15 cellular contexts compared by ENCODE assay signal in genomic region chr20:48759631-48760245, GRCh38.
A peak's percentile ranks its signal among the peaks of the same experiment; 100 is the strongest.
DNase-seq lines count a peak whose midpoint lies in the region; ATAC-seq and TF ChIP-seq lines count a peak whose summit lies in the region.
"Had no signal": no experiment of that assay in that cellular context is flagged by ENCODE, and none has a peak within 500 bp of the region (broad histone marks: within the 10 kb centered on the region; RNA-seq: fewer than 3 reads in every experiment).

No MANE protein-coding gene starts in this region.

- H3K27me3 Mint-ChIP-seq in activated T-cell treated with anti-CD3 and anti-CD28 coated beads, Interleukin-2, amount 50 U/mL, for 72 hours (ENCODE audit: low read depth): no peaks in the 10 kb centered on the region
- no peaks in the 10 kb centered on the region for H3K27me3 Mint-ChIP-seq in stimulated activated memory B cell treated with anti-CD40 and anti-IgM and Interleukin-4, amounts not matched to agents 10 μg/mL and 1 μg/mL and 100 μg/mL, for 72 hours

- dilution Hi-C loops in mammary epithelial cell (cut with HindIII; ENCODE audit: low sequenced_read_pairs): no loop called here

- peak overlapping the region; percentile 78 to 84 for H3K4me3 Mint-ChIP-seq in activated T-cell treated with anti-CD3 and anti-CD28 coated beads, Interleukin-2, amount 50 U/mL, for 72 hours
- peak overlapping the region; percentile 12 for H3K4me3 Mint-ChIP-seq in stimulated activated memory B cell treated with anti-CD40 and anti-IgM and Interleukin-4, amounts not matched to agents 10 μg/mL and 1 μg/mL and 100 μg/mL, for 72 hours
- H3K4me3 Mint-ChIP-seq: nephron progenitor cell had no signal

- H3K9ac ChIP-seq in mammary epithelial cell (ENCODE audit: insufficient read depth, low read length): no peak overlapping the region

- no peaks in the 10 kb centered on the region for H3K27me3 ChIP-seq in mammary epithelial cell (ENCODE audit: insufficient read depth, low read length)
- H3K27me3 ChIP-seq: adrenal gland, gastroesophageal sphincter, SJCRH30 had no signal

- DNase-seq in activated T-cell treated with anti-CD3 and anti-CD28 coated beads, Interleukin-2, amount 50 U/mL, for 72 hours: no peak
- DNase-seq in activated T-cell treated with anti-CD3 and anti-CD28 coated beads, Interleukin-2, amount 50 U/mL, for 1 hour: no peak
- peak; percentile 51 for DNase-seq in NCI-H2029 (lab: John Stamatoyannopoulos, UW)
- no peak for DNase-seq in activated naive CD4-positive, alpha-beta T cell treated with anti-CD3 and anti-CD28 coated beads, Interleukin-2, amount 50 U/mL, for 72 hours (ENCODE audit: low spot score in 2 of 2)
- DNase-seq in mammary epithelial cell: no peak
- DNase-seq in amniotic stem cell (lab: John Stamatoyannopoulos, UW): no peak
- DNase-seq: Karpas-422, kidney glomerular epithelial cell, NCI-H774, nephron progenitor cell, SJCRH30 had no signal

- CTCF ChIA-PET in mammary epithelial cell (lab: Charles Lee; ENCODE audit: low non-redundant PET): no interaction called here

- peak overlapping the region; percentile 98 for H3K27ac Mint-ChIP-seq in activated T-cell treated with anti-CD3 and anti-CD28 coated beads, Interleukin-2, amount 50 U/mL, for 72 hours
- H3K27ac Mint-ChIP-seq in activated naive CD4-positive, alpha-beta T cell treated with anti-CD3 and anti-CD28 coated beads, Interleukin-2, amount 50 U/mL, for 72 hours: peak overlapping the region; percentile 97 to 99
- H3K27ac Mint-ChIP-seq in stimulated activated memory B cell treated with anti-CD40 and anti-IgM and Interleukin-4, amounts not matched to agents 10 μg/mL and 1 μg/mL and 100 μg/mL, for 72 hours: peak overlapping the region; percentile 95

- no peaks in the 10 kb centered on the region for H3K4me1 ChIP-seq in mammary epithelial cell (ENCODE audit: insufficient read depth, low read length)

- peak; percentile 2 to 6 for ATAC-seq in activated T-cell treated with anti-CD3 and anti-CD28 coated beads, Interleukin-2, amount 50 U/mL, for 72 hours (replicated peaks in 1 of 2)
- peak in 1 of 2 donors; percentile 1 for ATAC-seq in activated naive CD4-positive, alpha-beta T cell treated with anti-CD3 and anti-CD28 coated beads, Interleukin-2, amount 50 U/mL, for 72 hours
- no peak for ATAC-seq in stimulated activated memory B cell treated with anti-CD40 and anti-IgM and Interleukin-4, amounts not matched to agents 10 μg/mL and 1 μg/mL and 100 μg/mL, for 72 hours
- ATAC-seq in HG03095 (IDR thresholded peaks at IDR 0.05; ENCODE audit: unreplicated experiment): no peak

- H3K9me3 ChIP-seq in mammary epithelial cell (replicated peaks; ENCODE audit: insufficient read depth, low read length): no peaks in the 10 kb centered on the region
- H3K9me3 ChIP-seq: adrenal gland had no signal

- H2AFZ ChIP-seq in mammary epithelial cell (ENCODE audit: low read depth, low read length): no peak overlapping the region

- no peak overlapping the region for H3K4me3 ChIP-seq in mammary epithelial cell (replicated peaks in 1 of 3; ENCODE audit: insufficient read depth in 1 of 3, low read depth in 2 of 3, low read length in 3 of 3)
- H3K4me3 ChIP-seq: adrenal gland, gastroesophageal sphincter, SJCRH30 had no signal

- H4K20me1 ChIP-seq in mammary epithelial cell (ENCODE audit: insufficient read depth, low read length): no peaks in the 10 kb centered on the region

- peaks cover 19 to 51% of the 10 kb centered on the region in 2 donors for H3K36me3 Mint-ChIP-seq in activated T-cell treated with anti-CD3 and anti-CD28 coated beads, Interleukin-2, amount 50 U/mL, for 72 hours (ENCODE audit: insufficient read depth in 2 of 2)
- peaks cover 19 to 60% of the 10 kb centered on the region in 2 donors for H3K36me3 Mint-ChIP-seq in activated naive CD4-positive, alpha-beta T cell treated with anti-CD3 and anti-CD28 coated beads, Interleukin-2, amount 50 U/mL, for 72 hours
- peaks cover 46% of the 10 kb centered on the region for H3K36me3 Mint-ChIP-seq in stimulated activated memory B cell treated with anti-CD40 and anti-IgM and Interleukin-4, amounts not matched to agents 10 μg/mL and 1 μg/mL and 100 μg/mL, for 72 hours

- H3K9me3 Mint-ChIP-seq in activated T-cell treated with anti-CD3 and anti-CD28 coated beads, Interleukin-2, amount 50 U/mL, for 72 hours: peaks cover 0 to 5% of the 10 kb centered on the region in 2 donors
- H3K9me3 Mint-ChIP-seq in activated naive CD4-positive, alpha-beta T cell treated with anti-CD3 and anti-CD28 coated beads, Interleukin-2, amount 50 U/mL, for 72 hours: peaks cover 0 to 14% of the 10 kb centered on the region in 2 donors
- peaks cover 3% of the 10 kb centered on the region for H3K9me3 Mint-ChIP-seq in stimulated activated memory B cell treated with anti-CD40 and anti-IgM and Interleukin-4, amounts not matched to agents 10 μg/mL and 1 μg/mL and 100 μg/mL, for 72 hours

- no peaks in the 10 kb centered on the region for H3K79me2 ChIP-seq in mammary epithelial cell (ENCODE audit: insufficient read depth, low read length)

- TF ChIP-seq CTCF in mammary epithelial cell (conservative IDR thresholded peaks at IDR 0.05 in 1 of 2, IDR thresholded peaks at IDR 0.05 in 1 of 2; ENCODE audit: extremely low read depth in 1 of 2, insufficient read depth in 1 of 2, low read depth in 1 of 2, low read length in 2 of 2): no peak

- WGBS in mammary epithelial cell (ENCODE audit: low coverage, missing lambda C conversion rate): 72% methylated on average over 7 of the region's 7 CpGs

- no peak overlapping the region for H3K27ac ChIP-seq in mammary epithelial cell (ENCODE audit: insufficient read depth, low read depth, low read length)
- H3K27ac ChIP-seq: SJCRH30 had no signal

- intact Hi-C loops in mammary epithelial cell (cut with micrococcal nuclease): no loop called here

- no peaks in the 10 kb centered on the region for H3K36me3 ChIP-seq in mammary epithelial cell (ENCODE audit: insufficient read depth, low read length)
- H3K36me3 ChIP-seq: adrenal gland, gastroesophageal sphincter had no signal

- in situ Hi-C loops in mammary epithelial cell (cut with MboI; ENCODE audit: low sequenced_read_pairs in 2 of 2): no loop called here

- H3K4me1 Mint-ChIP-seq in activated T-cell treated with anti-CD3 and anti-CD28 coated beads, Interleukin-2, amount 50 U/mL, for 72 hours (ENCODE audit: low read depth): peaks cover 86% of the 10 kb centered on the region
- peaks cover 88% of the 10 kb centered on the region for H3K4me1 Mint-ChIP-seq in stimulated activated memory B cell treated with anti-CD40 and anti-IgM and Interleukin-4, amounts not matched to agents 10 μg/mL and 1 μg/mL and 100 μg/mL, for 72 hours

- no TSS peak for BruUV-seq in mammary epithelial cell (replicated peaks; lab: Mats Ljungman, UMichigan)

- no peak overlapping the region for H3K4me2 ChIP-seq in mammary epithelial cell (ENCODE audit: insufficient read depth, low read depth, low read length)

Comparison
In these comparisons a context has a peak if more than half of its experiments do, and no peak if none do; other contexts are left out.
1. ATAC-seq: peak in activated T-cell treated with anti-CD3 and anti-CD28 coated beads, Interleukin-2, amount 50 U/mL, for 72 hours (2 of 2); none in stimulated activated memory B cell treated with anti-CD40 and anti-IgM and Interleukin-4, amounts not matched to agents 10 μg/mL and 1 μg/mL and 100 μg/mL, for 72 hours (single experiment) and HG03095 (single experiment).
2. Peak in every context shown above with its lines, with median percentiles within 50 percentile points of each other: H3K27ac Mint-ChIP-seq.